In the genomic region with DNA sequence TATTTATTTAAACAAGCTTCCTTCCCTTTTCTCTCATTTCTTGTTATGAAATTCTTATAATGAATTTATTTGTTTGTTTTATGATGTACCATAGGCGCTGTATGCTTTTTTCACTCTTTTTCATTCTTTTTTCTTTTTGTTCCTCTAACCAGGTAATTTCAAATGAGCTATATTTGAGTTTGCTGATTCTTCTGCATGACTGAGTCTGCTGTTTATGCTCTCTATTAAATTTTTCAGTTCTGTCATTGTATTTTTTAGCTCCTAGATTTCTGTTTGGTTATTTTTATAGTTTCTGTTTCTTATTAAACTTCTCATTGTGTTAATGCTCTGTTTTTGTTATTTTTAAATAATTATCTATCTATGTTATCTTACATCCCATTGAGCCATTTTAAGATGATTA, we compare ENCODE assay signal across 23 cellular contexts.
DNase-seq lines count a peak whose midpoint lies in the region; ATAC-seq, FAIRE-seq and TF ChIP-seq lines count a peak whose summit lies in the region.
"Had no signal": no experiment of that assay in that cellular context is flagged by ENCODE, and none has a peak within 500 bp of the region (broad histone marks: within the 10 kb centered on the region; RNA-seq: fewer than 3 reads in every experiment).

No MANE protein-coding gene starts in this region.

- no peak for FAIRE-seq in HepG2 (lab: Jason Lieb, UNC)
- FAIRE-seq: A204.1, D721Med, G401.6, GM12891 had no signal

- POLR2A ChIA-PET in HepG2 (lab: Yijun Ruan, JAX), result no interaction called here

- BruUV-seq in HepG2 (replicated peaks; lab: Mats Ljungman, UMichigan), result no TSS peak

- no peak overlapping the region for H3K27ac ChIP-seq in HepG2 (ENCODE audit: extremely low read length, insufficient read depth, low read length)
- H3K27ac ChIP-seq in right lobe of liver, result no peak overlapping the region
- no peak overlapping the region for H3K27ac ChIP-seq in endodermal cell (ENCODE audit: low read depth, low read length)
- H3K27ac ChIP-seq: BLaER1 had no signal

- H3K27me3 Mint-ChIP-seq in endodermal cell (ENCODE audit: insufficient read depth), result no peaks in the 10 kb centered on the region
- H3K27me3 Mint-ChIP-seq: CD4-positive, alpha-beta memory T cell; CD4-positive, CD25-positive, alpha-beta regulatory T cell had no signal

- WGBS in HepG2 (ENCODE audit: low lambda C conversion rate), result 47% methylated on average over 1 of the region's 1 CpG
- 47% methylated on average over 1 of the region's 1 CpG for WGBS in right lobe of liver (ENCODE audit: insufficient coverage, low coverage, low lambda C conversion rate, missing lambda C conversion rate)
- 83% methylated on average over 1 of the region's 1 CpG; no CpG with 5 or more reads in 1 of the 2 experiments for WGBS in endodermal cell (ENCODE audit: insufficient coverage in 1 of 2, insufficient read length in 1 of 2), 2 experiments

- peaks cover 3% of the 10 kb centered on the region for H3K36me3 Mint-ChIP-seq in endodermal cell (ENCODE audit: low read depth)
- H3K36me3 Mint-ChIP-seq: CD14-positive monocyte; CD4-positive, CD25-positive, alpha-beta regulatory T cell; CD8-positive, alpha-beta memory T cell had no signal

- TF ChIP-seq EP300 in HepG2 (IDR thresholded peaks at IDR 0.05; ENCODE audit: low read depth in 2 of 2, low read length in 2 of 2), result no peak
- no peak for TF ChIP-seq EP300 in HepG2 (CRISPR knock-in tag; IDR thresholded peaks at IDR 0.05; ENCODE audit: borderline replicate concordance)

- H3K27me3 ChIP-seq in HepG2 (ENCODE audit: control insufficient read depth in 1 of 2, insufficient read depth in 2 of 2, low read length in 2 of 2), result no peaks in the 10 kb centered on the region
- H3K27me3 ChIP-seq in right lobe of liver, result no peaks in the 10 kb centered on the region
- no peaks in the 10 kb centered on the region for H3K27me3 ChIP-seq in endodermal cell (ENCODE audit: control insufficient read depth, insufficient read depth, low read length, poor library complexity, severe bottlenecking)
- H3K27me3 ChIP-seq: BE2C, BLaER1 had no signal

- H3K4me3 ChIP-seq in HepG2 (replicated peaks in 1 of 3; ENCODE audit: insufficient read depth in 1 of 3, low read depth in 2 of 3, low read length in 3 of 3), result no peak overlapping the region
- no peak overlapping the region for H3K4me3 ChIP-seq in right lobe of liver
- H3K4me3 ChIP-seq in endodermal cell (ENCODE audit: low read length), result peak overlapping the region; percentile 39
- H3K4me3 ChIP-seq: BLaER1 had no signal

- no peak overlapping the region for H3K4me2 ChIP-seq in HepG2 (ENCODE audit: low read depth, low read length)
- H3K4me2 ChIP-seq: BLaER1 had no signal

- CTCF ChIA-PET in HepG2 (lab: Yijun Ruan, JAX; ENCODE audit: low intra/inter-chr PET ratio, low total read pairs), result no interaction called here

- H3K9ac ChIP-seq in HepG2 (ENCODE audit: insufficient read depth, low read depth, low read length), result no peak overlapping the region
- no peak overlapping the region for H3K9ac ChIP-seq in endodermal cell (ENCODE audit: extremely low read depth, low read length, poor library complexity, severe bottlenecking)
- H3K9ac ChIP-seq: BLaER1 had no signal

- H4K20me1 ChIP-seq in HepG2 (ENCODE audit: insufficient read depth, low read length), result no peaks in the 10 kb centered on the region
- H4K20me1 ChIP-seq: BLaER1 had no signal

- TF ChIP-seq POLR2A in HepG2 (IDR thresholded peaks at IDR 0.05; ENCODE audit: insufficient read depth in 1 of 2, low read depth in 2 of 2, low read length in 2 of 2), result no peak
- no peak for TF ChIP-seq POLR2A in right lobe of liver (IDR thresholded peaks at IDR 0.05)

- 0 out of 2 replicates have a peak, but pooled peaks cover under 1% of the 10 kb centered on the region for H3K4me1 ChIP-seq in HepG2 (ENCODE audit: insufficient read depth, low read length)
- no peaks in the 10 kb centered on the region for H3K4me1 ChIP-seq in right lobe of liver
- H3K4me1 ChIP-seq in endodermal cell (ENCODE audit: control insufficient read depth, insufficient read depth, low read length), result peaks cover 5% of the 10 kb centered on the region
- H3K4me1 ChIP-seq: BE2C, BLaER1 had no signal

- H3K36me3 ChIP-seq in HepG2 (replicated peaks in 1 of 2; ENCODE audit: control insufficient read depth in 1 of 2, insufficient read depth in 2 of 2, low read length in 2 of 2), result peaks cover 3 to 6% of the 10 kb centered on the region in 2 experiments; a peak in 2 of 5 replicates
- no peaks in the 10 kb centered on the region for H3K36me3 ChIP-seq in right lobe of liver
- H3K36me3 ChIP-seq in endodermal cell (ENCODE audit: control insufficient read depth, insufficient read depth, low read length), result no peaks in the 10 kb centered on the region
- H3K36me3 ChIP-seq: BE2C, BLaER1 had no signal

- no peak overlapping the region for H2AFZ ChIP-seq in HepG2 (ENCODE audit: low read length)

- intact Hi-C loops in HepG2 (cut with micrococcal nuclease; ENCODE audit: unreplicated experiment), result no loop called here
- intact Hi-C loops in right lobe of liver (cut with DNase I), result no loop called here

- TF ChIP-seq CTCF in HepG2 (CRISPR knock-in tag; IDR thresholded peaks at IDR 0.05), result no peak
- no peak for TF ChIP-seq CTCF in right lobe of liver (IDR thresholded peaks at IDR 0.05)
- TF ChIP-seq CTCF in endodermal cell (conservative IDR thresholded peaks at IDR 0.05), result no peak

- peaks cover 19% of the 10 kb centered on the region for H3K9me3 Mint-ChIP-seq in endodermal cell

- H3K4me1 Mint-ChIP-seq in endodermal cell, result peaks cover 7% of the 10 kb centered on the region
- H3K4me1 Mint-ChIP-seq: CD14-positive monocyte; CD4-positive, alpha-beta memory T cell; CD4-positive, CD25-positive, alpha-beta regulatory T cell; CD8-positive, alpha-beta memory T cell had no signal

- peaks cover 13% of the 10 kb centered on the region for H3K9me3 ChIP-seq in HepG2 (ENCODE audit: low read length)
- H3K9me3 ChIP-seq in right lobe of liver, result no peaks in the 10 kb centered on the region
- peaks cover 42% of the 10 kb centered on the region for H3K9me3 ChIP-seq in endodermal cell (ENCODE audit: control insufficient read depth, low read length)
- H3K9me3 ChIP-seq: BE2C had no signal

- H3K27ac Mint-ChIP-seq in endodermal cell, result no peak overlapping the region
- H3K27ac Mint-ChIP-seq: CD14-positive monocyte; CD4-positive, alpha-beta memory T cell; CD4-positive, CD25-positive, alpha-beta regulatory T cell; CD8-positive, alpha-beta memory T cell had no signal

- H3K79me2 ChIP-seq in HepG2 (ENCODE audit: insufficient read depth, low read length), result peaks cover 5% of the 10 kb centered on the region

- no peak for ATAC-seq in HepG2
- ATAC-seq in right lobe of liver, result no peak
- no peak for ATAC-seq in GM18517 (IDR thresholded peaks at IDR 0.05; ENCODE audit: unreplicated experiment)

- in situ Hi-C loops in HepG2 (cut with HindIII; ENCODE audit: extremely low pct_ligation_motif_present, low pct_unique_long_range_greater_than_20kb), result no loop called here
- in situ Hi-C loops in KBM-7 (cut with MboI; ENCODE audit: low pct_unique_long_range_greater_than_20kb, low sequenced_read_pairs), result no loop called here

- no peak for TF ChIP-seq RAD21 in HepG2 (CRISPR knock-in tag; IDR thresholded peaks at IDR 0.05)

- DNase-seq in HepG2 (ENCODE audit: low spot score), result no peak
- no peak for DNase-seq in right lobe of liver
- DNase-seq in KBM-7, result peak; percentile 0
- DNase-seq in endodermal cell, result no peak
- DNase-seq in NK-92 treated with Interleukin-12 subunit alpha and Interleukin-12 subunit beta, amount 100 ng/mL, for 24 hours (lab: John Stamatoyannopoulos, UW), result no peak
- DNase-seq: 8988T; ACHN; BE2C; C1 segment of cervical spinal cord; Calu3; CD4-positive, alpha-beta memory T cell; CD4-positive, CD25-positive, alpha-beta regulatory T cell; CD8-positive, alpha-beta memory T cell; COR-L47; DMS79 treated with DMSO at 0.1 percent for 48 hours; GF-D8 had no signal

- H3K4me3 Mint-ChIP-seq in endodermal cell, result no peak overlapping the region
- H3K4me3 Mint-ChIP-seq: CD14-positive monocyte; CD4-positive, alpha-beta memory T cell; CD4-positive, CD25-positive, alpha-beta regulatory T cell; CD8-positive, alpha-beta memory T cell had no signal

TF ChIP-seq in HepG2, 621 proteins besides CTCF, POLR2A, EP300 and RAD21:
- TF ChIP-seq RNF2 (conservative IDR thresholded peaks at IDR 0.05; ENCODE audit: low read depth), result no peak
- TF ChIP-seq KMT2B (CRISPR knock-in tag; IDR thresholded peaks at IDR 0.05), result no peak
- no peak for TF ChIP-seq ZNF530 (CRISPR knock-in tag; IDR thresholded peaks at IDR 0.05; ENCODE audit: low read depth)
- no peak for TF ChIP-seq ZNF660 (CRISPR knock-in tag; IDR thresholded peaks at IDR 0.05; ENCODE audit: borderline replicate concordance, low read depth)
- TF ChIP-seq STAG1 (CRISPR knock-in tag; IDR thresholded peaks at IDR 0.05), result no peak
- TF ChIP-seq ZNF263 (CRISPR knock-in tag; IDR thresholded peaks at IDR 0.05), result no peak
- no peak for TF ChIP-seq TOPORS (CRISPR knock-in tag; IDR thresholded peaks at IDR 0.05)
- TF ChIP-seq NONO (IDR thresholded peaks at IDR 0.05), result no peak
- TF ChIP-seq NONO (CRISPR knock-in tag; conservative IDR thresholded peaks at IDR 0.05), result no peak
- peak; percentile 97 for TF ChIP-seq ZNF160 (CRISPR knock-in tag; IDR thresholded peaks at IDR 0.05)
